ENCODE assay signal across 23 cellular contexts in the genomic region with DNA sequence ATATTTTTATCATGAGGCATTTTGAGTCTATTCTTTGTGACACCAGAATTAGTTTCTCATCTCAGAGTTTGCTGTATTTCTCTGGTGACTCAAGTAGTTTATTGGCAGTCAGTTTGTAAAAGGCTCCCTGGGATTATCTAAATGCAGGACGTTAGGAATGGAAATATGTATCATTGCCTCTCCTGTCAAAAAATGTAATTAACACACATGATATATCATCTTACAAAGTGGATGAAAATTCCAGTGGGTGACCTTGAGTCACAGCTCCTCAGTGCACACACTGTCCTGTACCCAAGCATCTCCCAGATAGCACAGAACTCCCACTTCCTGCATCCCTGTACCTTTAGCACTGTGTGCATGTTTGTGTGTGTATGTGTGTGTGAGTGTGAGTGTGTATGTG.
DNase-seq lines count a peak whose midpoint lies in the region; ATAC-seq and TF ChIP-seq lines count a peak whose summit lies in the region.
"Had no signal": no experiment of that assay in that cellular context is flagged by ENCODE, and none has a peak within 500 bp of the region (broad histone marks: within the 10 kb centered on the region; RNA-seq: fewer than 3 reads in every experiment).

No MANE protein-coding gene starts in this region.

- H3K27me3 ChIP-seq in breast epithelium (no peaks in the 10 kb centered on the region), mammary epithelial cell (ENCODE audit: insufficient read depth, low read length) (no peaks in the 10 kb centered on the region), aorta (ENCODE audit: control insufficient read depth in 1 of 2, insufficient read depth in 2 of 2, low read length in 1 of 2) (no peaks in the 10 kb centered on the region)
- H3K27me3 ChIP-seq: cardiac muscle cell had no signal

- H2AFZ ChIP-seq in mammary epithelial cell (ENCODE audit: low read depth, low read length): no peak overlapping the region

- TF ChIP-seq POLR2A in breast epithelium (IDR thresholded peaks at IDR 0.05): no peak

- CTCF ChIA-PET in mammary epithelial cell (lab: Charles Lee; ENCODE audit: low non-redundant PET): no interaction called here

- no peak for TF ChIP-seq CTCF in breast epithelium (IDR thresholded peaks at IDR 0.05)
- no peak for TF ChIP-seq CTCF in mammary epithelial cell (conservative IDR thresholded peaks at IDR 0.05 in 1 of 2, IDR thresholded peaks at IDR 0.05 in 1 of 2; ENCODE audit: extremely low read depth in 1 of 2, insufficient read depth in 1 of 2, low read depth in 1 of 2, low read length in 2 of 2)
- TF ChIP-seq CTCF in fibroblast of the aortic adventitia (IDR thresholded peaks at IDR 0.05; ENCODE audit: insufficient read depth, low read length): no peak
- no peak for TF ChIP-seq CTCF in GM10266 (IDR thresholded peaks at IDR 0.05; ENCODE audit: control insufficient read depth, insufficient read depth, low read depth, missing control alignments)

- H3K27ac ChIP-seq in breast epithelium: peak overlapping the region; percentile 79 to 83
- H3K27ac ChIP-seq in mammary epithelial cell (ENCODE audit: insufficient read depth, low read depth, low read length): no peak overlapping the region
- no peak overlapping the region for H3K27ac ChIP-seq in aorta (ENCODE audit: low read depth in 1 of 2, low read length in 2 of 2)
- H3K27ac ChIP-seq: 22Rv1, C4-2B, cardiac muscle cell, HL-60 had no signal

- WGBS in mammary epithelial cell (ENCODE audit: low coverage, missing lambda C conversion rate): 35% methylated on average over 1 of the region's 1 CpG
- 14 to 15% methylated on average over 1 of the region's 1 CpG for WGBS in aorta, 2 donors

- H4K20me1 ChIP-seq in mammary epithelial cell (ENCODE audit: insufficient read depth, low read length): no peaks in the 10 kb centered on the region

- H3K4me2 ChIP-seq in mammary epithelial cell (ENCODE audit: insufficient read depth, low read depth, low read length): no peak overlapping the region
- H3K4me2 ChIP-seq: smooth muscle cell had no signal

- peak; percentile 61 for ATAC-seq in aorta (ENCODE audit: low FRiP score)
- no peak for ATAC-seq in GM21360 (IDR thresholded peaks at IDR 0.05; ENCODE audit: unreplicated experiment)
- ATAC-seq: effector memory CD8-positive, alpha-beta T cell; K562; stimulated activated effector memory CD8-positive, alpha-beta T cell treated with anti-CD3 and anti-CD28 coated beads, Interleukin-12 subunit alpha, Interleukin-12 subunit beta, amount 100 ng/mL, for 72 hours had no signal

- no peaks in the 10 kb centered on the region for H3K79me2 ChIP-seq in mammary epithelial cell (ENCODE audit: insufficient read depth, low read length)

- no peak overlapping the region for H3K9ac ChIP-seq in mammary epithelial cell (ENCODE audit: insufficient read depth, low read length)

- no TSS peak for BruUV-seq in mammary epithelial cell (replicated peaks; lab: Mats Ljungman, UMichigan)

- H3K9me3 ChIP-seq in breast epithelium (no peaks in the 10 kb centered on the region), mammary epithelial cell (replicated peaks; ENCODE audit: insufficient read depth, low read length) (no peaks in the 10 kb centered on the region), aorta (ENCODE audit: control insufficient read depth, low read length) (no peaks in the 10 kb centered on the region)

- dilution Hi-C loops in mammary epithelial cell (cut with HindIII; ENCODE audit: low sequenced_read_pairs): no loop called here

- H3K4me1 ChIP-seq in breast epithelium (peaks cover 0 to 8% of the 10 kb centered on the region in 2 donors), mammary epithelial cell (ENCODE audit: insufficient read depth, low read length) (peaks cover under 1% of the 10 kb centered on the region), aorta (ENCODE audit: control insufficient read depth in 1 of 2, insufficient read depth in 2 of 2, low read length in 2 of 2) (no peaks in the 10 kb centered on the region)

- intact Hi-C loops in breast epithelium (cut with DNase I; ENCODE audit: low total_unique reads) (no loop called here), mammary epithelial cell (cut with micrococcal nuclease) (no loop called here), aorta (cut with DNase I) (no loop called here)

- in situ Hi-C loops in mammary epithelial cell (cut with MboI; ENCODE audit: low sequenced_read_pairs in 2 of 2): no loop called here

- DNase-seq in breast epithelium (ENCODE audit: low spot score in 2 of 2) (no peak), mammary epithelial cell (no peak), fibroblast of the aortic adventitia (ENCODE audit: low read depth) (peak; percentile 60), myocyte (ENCODE audit: low read depth) (peak; percentile 21), aorta (no peak), NCI-H2196 treated with DMSO at 0.1 percent for 48 hours (lab: John Stamatoyannopoulos, UW; ENCODE audit: unreplicated experiment) (no peak), GM10266 (ENCODE audit: extremely low spot score) (no peak)
- DNase-seq: activated CD4-positive, alpha-beta T cell treated with anti-CD3 and anti-CD28 coated beads, Interleukin-2, amount 10 ng/mL, durations not matched to agents 24 days and 14 days; activated naive CD4-positive, alpha-beta T cell treated with anti-CD3 and anti-CD28 coated beads, Interleukin-2, amount 50 U/mL, for 16 hours; effector memory CD8-positive, alpha-beta T cell; head of caudate nucleus; NCI-H1092; NCI-H2171 treated with DMSO at 0.1 percent for 48 hours; occipital lobe; trophoblast cell had no signal

- H3K36me3 ChIP-seq in breast epithelium (no peaks in the 10 kb centered on the region), mammary epithelial cell (ENCODE audit: insufficient read depth, low read length) (no peaks in the 10 kb centered on the region), aorta (ENCODE audit: control insufficient read depth in 1 of 2, insufficient read depth in 2 of 2, low read length in 1 of 2) (no peaks in the 10 kb centered on the region)
- H3K36me3 ChIP-seq: cardiac muscle cell had no signal

- H3K4me3 ChIP-seq in breast epithelium: no peak overlapping the region
- H3K4me3 ChIP-seq in mammary epithelial cell (replicated peaks in 1 of 3; ENCODE audit: insufficient read depth in 1 of 3, low read depth in 2 of 3, low read length in 3 of 3): no peak overlapping the region
- no peak overlapping the region for H3K4me3 ChIP-seq in fibroblast of the aortic adventitia (ENCODE audit: low read depth, low read length)
- no peak overlapping the region for H3K4me3 ChIP-seq in aorta (ENCODE audit: low read length in 2 of 2)
- H3K4me3 ChIP-seq: cardiac muscle cell, K562, smooth muscle cell had no signal

Comparison
In these comparisons a context has a peak if more than half of its experiments do, and no peak if none do; other contexts are left out.
1. H3K27ac ChIP-seq: peak in breast epithelium (2 of 2); none in mammary epithelial cell (single experiment) and aorta (0 of 2).
2. DNase-seq: peak in fibroblast of the aortic adventitia (single experiment) and myocyte (single experiment); none in breast epithelium (0 of 2), mammary epithelial cell (single experiment), aorta (0 of 2), NCI-H2196 treated with DMSO at 0.1 percent for 48 hours (single experiment) and GM10266 (single experiment).